20 cellular contexts compared by ENCODE assay signal in the genomic region with DNA sequence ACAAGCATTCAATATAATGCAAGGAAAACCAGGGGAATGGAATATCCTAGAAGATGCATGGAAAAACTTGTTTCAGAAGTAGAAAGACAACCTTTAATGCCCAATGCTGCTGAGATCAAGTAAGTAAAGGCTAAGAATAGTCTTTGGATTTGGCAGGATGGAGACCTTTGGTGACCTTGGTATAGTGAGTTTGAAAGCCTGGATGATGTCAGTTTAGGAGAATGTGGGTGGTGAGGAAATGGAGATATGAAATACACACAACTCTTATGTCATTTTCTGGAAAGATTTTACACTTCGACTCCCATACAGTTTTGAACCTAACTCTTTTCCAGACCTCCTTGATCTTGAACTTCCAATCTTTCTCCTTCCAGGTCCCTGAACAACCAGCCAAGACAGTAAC.
"Had no signal": no experiment of that assay in that cellular context is flagged by ENCODE, and none has a peak within 500 bp of the region (broad histone marks: within the 10 kb centered on the region; RNA-seq: fewer than 3 reads in every experiment).

No MANE protein-coding gene starts in this region.

- H3K27me3 ChIP-seq: cardiac muscle cell, neural progenitor cell, ovary, testis, upper lobe of left lung had no signal

- H3K9me3 ChIP-seq: mucosa of descending colon, ovary, psoas muscle, spleen, testis, upper lobe of left lung had no signal

- H3K4me1 ChIP-seq: psoas muscle, spleen, testis, upper lobe of left lung had no signal

- H3K4me2 ChIP-seq: neural progenitor cell had no signal

- ATAC-seq: activated CD4-positive, CD25-positive, alpha-beta regulatory T cell treated with anti-CD3 and anti-CD28 coated beads, Interleukin-2, amount 50 U/mL, for 24 hours; mucosa of descending colon; naive thymus-derived CD4-positive, alpha-beta T cell; psoas muscle; sciatic nerve had no signal

- H3K36me3 ChIP-seq: cardiac muscle cell, neural progenitor cell, ovary, spleen, upper lobe of left lung had no signal

- H3K9ac ChIP-seq: neural progenitor cell had no signal

- DNase-seq: activated CD4-positive, alpha-beta T cell treated with anti-CD3 and anti-CD28 coated beads, Interleukin-2, amount 50 U/mL, for 1 hour; activated CD8-positive, alpha-beta memory T cell treated with anti-CD3 and anti-CD28 coated beads, Interleukin-2, amount 50 U/mL, for 48 hours; activated effector memory CD4-positive, alpha-beta T cell treated with anti-CD3 and anti-CD28 coated beads, Interleukin-2, amount 50 U/mL, for 16 hours; activated naive CD4-positive, alpha-beta T cell treated with anti-CD3 and anti-CD28 coated beads, Interleukin-2, amount 50 U/mL, for 16 hours; activated T-cell treated with anti-CD3 and anti-CD28 coated beads, Interleukin-2, amount 50 U/mL, for 48 hours; endodermal cell; kidney glomerular epithelial cell; mesenchymal stem cell; mucosa of descending colon; naive thymus-derived CD4-positive, alpha-beta T cell; ovary; psoas muscle; spleen; stimulated activated CD4-positive, alpha-beta T cell treated with anti-CD3 and anti-CD28 coated beads, Interleukin-4, amount 100 ng/mL, for 4 hours; testis; upper lobe of left lung had no signal

- H2AFZ ChIP-seq: neural progenitor cell had no signal

- H3K27ac ChIP-seq: cardiac muscle cell, neural progenitor cell, ovary, psoas muscle, spleen, testis, upper lobe of left lung had no signal

- H3K4me3 ChIP-seq: cardiac muscle cell, mucosa of descending colon, neural progenitor cell, ovary, psoas muscle, spleen, testis, upper lobe of left lung had no signal
